Comparison of ENCODE assay signal across 2 cellular contexts in the genomic region with DNA sequence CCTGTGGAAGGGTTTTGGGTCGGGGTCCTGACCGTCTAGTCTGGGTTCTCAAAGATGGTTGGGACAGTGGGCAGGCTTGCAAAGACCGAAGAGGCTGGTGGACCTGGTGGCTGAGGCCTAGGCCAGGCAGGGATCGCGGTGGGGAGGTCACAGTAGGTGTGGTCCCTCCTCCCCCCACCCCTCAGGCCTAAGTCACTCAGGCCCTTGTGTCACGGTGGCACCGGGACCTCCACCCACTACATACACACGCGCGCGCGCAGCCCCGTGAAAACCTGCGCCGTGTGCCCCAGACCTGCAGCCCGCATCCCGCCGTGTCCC.
TF ChIP-seq lines count a peak whose summit lies in the region.

No MANE protein-coding gene starts in this region.

TF ChIP-seq in GM12891, 5 proteins besides CTCF, POLR2A, EP300 and RAD21 (continued from another document):
- TF ChIP-seq SPI1 (IDR thresholded peaks at IDR 0.05; ENCODE audit: low read depth, low read length) (no peak), PAX5 (IDR thresholded peaks at IDR 0.05; ENCODE audit: insufficient read depth, low read length, severe bottlenecking) (no peak)

TF ChIP-seq in K562, 482 proteins besides CTCF, POLR2A, EP300 and RAD21 (continued from another document):
- TF ChIP-seq, protein P1, sequence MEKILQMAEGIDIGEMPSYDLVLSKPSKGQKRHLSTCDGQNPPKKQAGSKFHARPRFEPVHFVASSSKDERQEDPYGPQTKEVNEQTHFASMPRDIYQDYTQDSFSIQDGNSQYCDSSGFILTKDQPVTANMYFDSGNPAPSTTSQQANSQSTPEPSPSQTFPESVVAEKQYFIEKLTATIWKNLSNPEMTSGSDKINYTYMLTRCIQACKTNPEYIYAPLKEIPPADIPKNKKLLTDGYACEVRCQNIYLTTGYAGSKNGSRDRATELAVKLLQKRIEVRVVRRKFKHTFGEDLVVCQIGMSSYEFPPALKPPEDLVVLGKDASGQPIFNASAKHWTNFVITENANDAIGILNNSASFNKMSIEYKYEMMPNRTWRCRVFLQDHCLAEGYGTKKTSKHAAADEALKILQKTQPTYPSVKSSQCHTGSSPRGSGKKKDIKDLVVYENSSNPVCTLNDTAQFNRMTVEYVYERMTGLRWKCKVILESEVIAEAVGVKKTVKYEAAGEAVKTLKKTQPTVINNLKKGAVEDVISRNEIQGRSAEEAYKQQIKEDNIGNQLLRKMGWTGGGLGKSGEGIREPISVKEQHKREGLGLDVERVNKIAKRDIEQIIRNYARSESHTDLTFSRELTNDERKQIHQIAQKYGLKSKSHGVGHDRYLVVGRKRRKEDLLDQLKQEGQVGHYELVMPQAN (IDR thresholded peaks at IDR 0.05; ENCODE audit: borderline replicate concordance) = peak; percentile 29; the same call in 1 of the 2 replicates
- TF ChIP-seq ZNF695 (CRISPR knock-in tag; IDR thresholded peaks at IDR 0.05) (no peak), NFRKB (IDR thresholded peaks at IDR 0.05; ENCODE audit: low read depth) (0 out of 2 replicates have a peak, but pooled peaks have one; percentile 14), NR2C2 (CRISPR knock-in tag; IDR thresholded peaks at IDR 0.05) (no peak), NR2C2 (tag; IDR thresholded peaks at IDR 0.05) (0 out of 2 replicates have a peak, but pooled peaks have one; percentile 51), FIP1L1 (IDR thresholded peaks at IDR 0.05; ENCODE audit: low read depth, low read length, poor library complexity, severe bottlenecking) (peak; percentile 8), PCBP1 (IDR thresholded peaks at IDR 0.05; ENCODE audit: low read depth, low read length, poor library complexity, severe bottlenecking) (peak; percentile 60), ARID2 (IDR thresholded peaks at IDR 0.05) (no peak), ZFX (CRISPR knock-in tag; IDR thresholded peaks at IDR 0.05) (peak; percentile 86; the same call in 1 of the 2 replicates), ZBED1 (IDR thresholded peaks at IDR 0.05) (no peak), SMAD3 (CRISPR knock-in tag; conservative IDR thresholded peaks at IDR 0.05) (0 out of 2 replicates have a peak, but pooled peaks have one; percentile 20), HSF4 (CRISPR knock-in tag; IDR thresholded peaks at IDR 0.05; ENCODE audit: borderline replicate concordance) (no peak), NCOA1 (IDR thresholded peaks at IDR 0.05; ENCODE audit: low read depth) (0 out of 2 replicates have a peak, but pooled peaks have one; percentile 15), ARID1B (IDR thresholded peaks at IDR 0.05) (no peak), TARDBP (IDR thresholded peaks at IDR 0.05) (no peak), ZEB2 (IDR thresholded peaks at IDR 0.05) (no peak), POLR2B (IDR thresholded peaks at IDR 0.05; ENCODE audit: low read depth, partially characterized antibody) (peak; percentile 17), ZC3H4 (CRISPR knock-in tag; IDR thresholded peaks at IDR 0.05; ENCODE audit: borderline replicate concordance) (no peak; the same call in 1 of the 2 replicates), TEAD1 (CRISPR knock-in tag; IDR thresholded peaks at IDR 0.05) (peak in 1 of 2 experiments; percentile 38; a peak in 1 of 4 replicates), SAFB (IDR thresholded peaks at IDR 0.05; ENCODE audit: borderline replicate concordance, low read depth, low read length) (peak; percentile 78; the same call in 1 of the 2 replicates), TRIM24 (IDR thresholded peaks at IDR 0.05) (no peak)
- TF ChIP-seq, protein P2, sequence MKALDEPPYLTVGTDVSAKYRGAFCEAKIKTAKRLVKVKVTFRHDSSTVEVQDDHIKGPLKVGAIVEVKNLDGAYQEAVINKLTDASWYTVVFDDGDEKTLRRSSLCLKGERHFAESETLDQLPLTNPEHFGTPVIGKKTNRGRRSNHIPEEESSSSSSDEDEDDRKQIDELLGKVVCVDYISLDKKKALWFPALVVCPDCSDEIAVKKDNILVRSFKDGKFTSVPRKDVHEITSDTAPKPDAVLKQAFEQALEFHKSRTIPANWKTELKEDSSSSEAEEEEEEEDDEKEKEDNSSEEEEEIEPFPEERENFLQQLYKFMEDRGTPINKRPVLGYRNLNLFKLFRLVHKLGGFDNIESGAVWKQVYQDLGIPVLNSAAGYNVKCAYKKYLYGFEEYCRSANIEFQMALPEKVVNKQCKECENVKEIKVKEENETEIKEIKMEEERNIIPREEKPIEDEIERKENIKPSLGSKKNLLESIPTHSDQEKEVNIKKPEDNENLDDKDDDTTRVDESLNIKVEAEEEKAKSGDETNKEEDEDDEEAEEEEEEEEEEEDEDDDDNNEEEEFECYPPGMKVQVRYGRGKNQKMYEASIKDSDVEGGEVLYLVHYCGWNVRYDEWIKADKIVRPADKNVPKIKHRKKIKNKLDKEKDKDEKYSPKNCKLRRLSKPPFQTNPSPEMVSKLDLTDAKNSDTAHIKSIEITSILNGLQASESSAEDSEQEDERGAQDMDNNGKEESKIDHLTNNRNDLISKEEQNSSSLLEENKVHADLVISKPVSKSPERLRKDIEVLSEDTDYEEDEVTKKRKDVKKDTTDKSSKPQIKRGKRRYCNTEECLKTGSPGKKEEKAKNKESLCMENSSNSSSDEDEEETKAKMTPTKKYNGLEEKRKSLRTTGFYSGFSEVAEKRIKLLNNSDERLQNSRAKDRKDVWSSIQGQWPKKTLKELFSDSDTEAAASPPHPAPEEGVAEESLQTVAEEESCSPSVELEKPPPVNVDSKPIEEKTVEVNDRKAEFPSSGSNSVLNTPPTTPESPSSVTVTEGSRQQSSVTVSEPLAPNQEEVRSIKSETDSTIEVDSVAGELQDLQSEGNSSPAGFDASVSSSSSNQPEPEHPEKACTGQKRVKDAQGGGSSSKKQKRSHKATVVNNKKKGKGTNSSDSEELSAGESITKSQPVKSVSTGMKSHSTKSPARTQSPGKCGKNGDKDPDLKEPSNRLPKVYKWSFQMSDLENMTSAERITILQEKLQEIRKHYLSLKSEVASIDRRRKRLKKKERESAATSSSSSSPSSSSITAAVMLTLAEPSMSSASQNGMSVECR (CRISPR knock-in tag; IDR thresholded peaks at IDR 0.05) = peak; percentile 42; the same call in 1 of the 2 replicates
- TF ChIP-seq, protein P3, sequence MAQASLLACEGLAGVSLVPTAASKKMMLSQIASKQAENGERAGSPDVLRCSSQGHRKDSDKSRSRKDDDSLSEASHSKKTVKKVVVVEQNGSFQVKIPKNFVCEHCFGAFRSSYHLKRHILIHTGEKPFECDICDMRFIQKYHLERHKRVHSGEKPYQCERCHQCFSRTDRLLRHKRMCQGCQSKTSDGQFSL (CRISPR knock-in tag; IDR thresholded peaks at IDR 0.05) = 0 out of 2 replicates have a peak, but pooled peaks have one; percentile 24
- TF ChIP-seq, protein P3 (tag; IDR thresholded peaks at IDR 0.05) = no peak
- TF ChIP-seq, protein P4, sequence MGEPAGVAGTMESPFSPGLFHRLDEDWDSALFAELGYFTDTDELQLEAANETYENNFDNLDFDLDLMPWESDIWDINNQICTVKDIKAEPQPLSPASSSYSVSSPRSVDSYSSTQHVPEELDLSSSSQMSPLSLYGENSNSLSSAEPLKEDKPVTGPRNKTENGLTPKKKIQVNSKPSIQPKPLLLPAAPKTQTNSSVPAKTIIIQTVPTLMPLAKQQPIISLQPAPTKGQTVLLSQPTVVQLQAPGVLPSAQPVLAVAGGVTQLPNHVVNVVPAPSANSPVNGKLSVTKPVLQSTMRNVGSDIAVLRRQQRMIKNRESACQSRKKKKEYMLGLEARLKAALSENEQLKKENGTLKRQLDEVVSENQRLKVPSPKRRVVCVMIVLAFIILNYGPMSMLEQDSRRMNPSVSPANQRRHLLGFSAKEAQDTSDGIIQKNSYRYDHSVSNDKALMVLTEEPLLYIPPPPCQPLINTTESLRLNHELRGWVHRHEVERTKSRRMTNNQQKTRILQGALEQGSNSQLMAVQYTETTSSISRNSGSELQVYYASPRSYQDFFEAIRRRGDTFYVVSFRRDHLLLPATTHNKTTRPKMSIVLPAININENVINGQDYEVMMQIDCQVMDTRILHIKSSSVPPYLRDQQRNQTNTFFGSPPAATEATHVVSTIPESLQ (CRISPR knock-in tag; IDR thresholded peaks at IDR 0.05) = no peak
- TF ChIP-seq, protein P5, sequence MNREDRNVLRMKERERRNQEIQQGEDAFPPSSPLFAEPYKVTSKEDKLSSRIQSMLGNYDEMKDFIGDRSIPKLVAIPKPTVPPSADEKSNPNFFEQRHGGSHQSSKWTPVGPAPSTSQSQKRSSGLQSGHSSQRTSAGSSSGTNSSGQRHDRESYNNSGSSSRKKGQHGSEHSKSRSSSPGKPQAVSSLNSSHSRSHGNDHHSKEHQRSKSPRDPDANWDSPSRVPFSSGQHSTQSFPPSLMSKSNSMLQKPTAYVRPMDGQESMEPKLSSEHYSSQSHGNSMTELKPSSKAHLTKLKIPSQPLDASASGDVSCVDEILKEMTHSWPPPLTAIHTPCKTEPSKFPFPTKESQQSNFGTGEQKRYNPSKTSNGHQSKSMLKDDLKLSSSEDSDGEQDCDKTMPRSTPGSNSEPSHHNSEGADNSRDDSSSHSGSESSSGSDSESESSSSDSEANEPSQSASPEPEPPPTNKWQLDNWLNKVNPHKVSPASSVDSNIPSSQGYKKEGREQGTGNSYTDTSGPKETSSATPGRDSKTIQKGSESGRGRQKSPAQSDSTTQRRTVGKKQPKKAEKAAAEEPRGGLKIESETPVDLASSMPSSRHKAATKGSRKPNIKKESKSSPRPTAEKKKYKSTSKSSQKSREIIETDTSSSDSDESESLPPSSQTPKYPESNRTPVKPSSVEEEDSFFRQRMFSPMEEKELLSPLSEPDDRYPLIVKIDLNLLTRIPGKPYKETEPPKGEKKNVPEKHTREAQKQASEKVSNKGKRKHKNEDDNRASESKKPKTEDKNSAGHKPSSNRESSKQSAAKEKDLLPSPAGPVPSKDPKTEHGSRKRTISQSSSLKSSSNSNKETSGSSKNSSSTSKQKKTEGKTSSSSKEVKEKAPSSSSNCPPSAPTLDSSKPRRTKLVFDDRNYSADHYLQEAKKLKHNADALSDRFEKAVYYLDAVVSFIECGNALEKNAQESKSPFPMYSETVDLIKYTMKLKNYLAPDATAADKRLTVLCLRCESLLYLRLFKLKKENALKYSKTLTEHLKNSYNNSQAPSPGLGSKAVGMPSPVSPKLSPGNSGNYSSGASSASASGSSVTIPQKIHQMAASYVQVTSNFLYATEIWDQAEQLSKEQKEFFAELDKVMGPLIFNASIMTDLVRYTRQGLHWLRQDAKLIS (CRISPR knock-in tag; IDR thresholded peaks at IDR 0.05) = 0 out of 2 replicates have a peak, but pooled peaks have one; percentile 19
- TF ChIP-seq, protein P6, sequence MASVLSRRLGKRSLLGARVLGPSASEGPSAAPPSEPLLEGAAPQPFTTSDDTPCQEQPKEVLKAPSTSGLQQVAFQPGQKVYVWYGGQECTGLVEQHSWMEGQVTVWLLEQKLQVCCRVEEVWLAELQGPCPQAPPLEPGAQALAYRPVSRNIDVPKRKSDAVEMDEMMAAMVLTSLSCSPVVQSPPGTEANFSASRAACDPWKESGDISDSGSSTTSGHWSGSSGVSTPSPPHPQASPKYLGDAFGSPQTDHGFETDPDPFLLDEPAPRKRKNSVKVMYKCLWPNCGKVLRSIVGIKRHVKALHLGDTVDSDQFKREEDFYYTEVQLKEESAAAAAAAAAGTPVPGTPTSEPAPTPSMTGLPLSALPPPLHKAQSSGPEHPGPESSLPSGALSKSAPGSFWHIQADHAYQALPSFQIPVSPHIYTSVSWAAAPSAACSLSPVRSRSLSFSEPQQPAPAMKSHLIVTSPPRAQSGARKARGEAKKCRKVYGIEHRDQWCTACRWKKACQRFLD (CRISPR knock-in tag; IDR thresholded peaks at IDR 0.05) = 0 out of 2 replicates have a peak, but pooled peaks have one; percentile 34
